ENCODE assay signal across 24 cellular contexts in genomic region chr3:126855374-126855773, GRCh38.
DNase-seq lines count a peak whose midpoint lies in the region; ATAC-seq and TF ChIP-seq lines count a peak whose summit lies in the region.
"Had no signal": no experiment of that assay in that cellular context is flagged by ENCODE, and none has a peak within 500 bp of the region (broad histone marks: within the 10 kb centered on the region; RNA-seq: fewer than 3 reads in every experiment).

No MANE protein-coding gene starts in this region.

- no peak for ATAC-seq in T-helper 17 cell
- ATAC-seq: A549, GM12878, GM23338 had no signal

- H3K27me3 ChIP-seq in H7 (ENCODE audit: control insufficient read depth, insufficient read depth, low read length) (no peaks in the 10 kb centered on the region), neural progenitor cell (no peaks in the 10 kb centered on the region)
- H3K27me3 ChIP-seq: BE2C; BLaER1 treated with 17β-estradiol and CSF1 and Interleukin-3, amounts not matched to agents 10 nM and 100 nM had no signal

- peaks cover 7% of the 10 kb centered on the region for H3K27me3 Mint-ChIP-seq in neural progenitor cell (ENCODE audit: insufficient read depth, low read depth)
- H3K27me3 Mint-ChIP-seq in type B pancreatic cell, result no peaks in the 10 kb centered on the region
- no peaks in the 10 kb centered on the region for H3K27me3 Mint-ChIP-seq in T-helper 17 cell
- H3K27me3 Mint-ChIP-seq: CD4-positive, alpha-beta T cell; CD8-positive, alpha-beta memory T cell had no signal

- no peak overlapping the region for H2AFZ ChIP-seq in neural progenitor cell (replicated peaks)
- H2AFZ ChIP-seq: GM23338 had no signal

- peaks cover 25% of the 10 kb centered on the region for H3F3A ChIP-seq in neural progenitor cell (ENCODE audit: low read depth)

- no peaks in the 10 kb centered on the region for H3K36me3 ChIP-seq in H7 (replicated peaks; ENCODE audit: control insufficient read depth, insufficient read depth, low read length)
- no peaks in the 10 kb centered on the region for H3K36me3 ChIP-seq in neural progenitor cell
- H3K36me3 ChIP-seq: BE2C, HAP-1 had no signal

- H3K4me2 ChIP-seq in neural progenitor cell, result no peak overlapping the region
- H3K4me2 ChIP-seq: A549; BLaER1 treated with 17β-estradiol and CSF1 and Interleukin-3, amounts not matched to agents 10 nM and 100 nM; GM23338 had no signal

- H3K4me3 ChIP-seq in H7 (ENCODE audit: insufficient read depth, low read depth, low read length), result no peak overlapping the region
- no peak overlapping the region for H3K4me3 ChIP-seq in coronary artery
- H3K4me3 ChIP-seq in neural progenitor cell, result no peak overlapping the region
- H3K4me3 ChIP-seq: A549; BLaER1 treated with 17β-estradiol and CSF1 and Interleukin-3, amounts not matched to agents 10 nM and 100 nM; GM12878; GM23338; HAP-1 had no signal

- H3K27ac Mint-ChIP-seq in neural progenitor cell, result peak overlapping the region; percentile 82
- H3K27ac Mint-ChIP-seq in type B pancreatic cell, result no peak overlapping the region
- no peak overlapping the region for H3K27ac Mint-ChIP-seq in T-helper 17 cell
- H3K27ac Mint-ChIP-seq: CD14-positive monocyte; CD4-positive, alpha-beta T cell; CD8-positive, alpha-beta memory T cell; GM23338; HFFc6 had no signal

- no peak for TF ChIP-seq POLR2A in erythroblast (IDR thresholded peaks at IDR 0.05; ENCODE audit: low read length)

- H3K27ac ChIP-seq in coronary artery (no peak overlapping the region), neural progenitor cell (no peak overlapping the region)
- H3K27ac ChIP-seq: A549; BLaER1 treated with 17β-estradiol and CSF1 and Interleukin-3, amounts not matched to agents 10 nM and 100 nM had no signal

- H3K9me3 Mint-ChIP-seq in neural progenitor cell (no peaks in the 10 kb centered on the region), type B pancreatic cell (no peaks in the 10 kb centered on the region)
- H3K9me3 Mint-ChIP-seq: CD14-positive monocyte; CD4-positive, alpha-beta T cell; CD8-positive, alpha-beta memory T cell; GM23338; HFFc6 had no signal

- DNase-seq in H7 (peak; percentile 3), coronary artery (ENCODE audit: low spot score) (peak; percentile 16), neural progenitor cell (ENCODE audit: low spot score) (no peak), type B pancreatic cell (ENCODE audit: extremely low spot score, unreplicated experiment) (peak; percentile 22), T-helper 17 cell (no peak), erythroblast (lab: John Stamatoyannopoulos, UW) (no peak), NCI-H524 treated with DMSO at 0.1 percent for 48 hours (lab: John Stamatoyannopoulos, UW) (no peak)
- DNase-seq: 8988T; ACHN; AML-193; BE2C; CD4-positive, alpha-beta T cell; CD8-positive, alpha-beta memory T cell; DMS 273 treated with DMSO at 0.1 percent for 48 hours; DMS79; EL; GDM1; HFFc6 had no signal

- H3K36me3 Mint-ChIP-seq in neural progenitor cell (no peaks in the 10 kb centered on the region), type B pancreatic cell (peaks cover 4% of the 10 kb centered on the region), T-helper 17 cell (ENCODE audit: low read depth) (peaks cover 3% of the 10 kb centered on the region)
- H3K36me3 Mint-ChIP-seq: CD14-positive monocyte had no signal

- H3K4me1 Mint-ChIP-seq in neural progenitor cell, result peaks cover 57% of the 10 kb centered on the region
- H3K4me1 Mint-ChIP-seq in type B pancreatic cell (ENCODE audit: unreplicated experiment), result peaks cover 29% of the 10 kb centered on the region
- H3K4me1 Mint-ChIP-seq in T-helper 17 cell, result peaks cover 5% of the 10 kb centered on the region
- H3K4me1 Mint-ChIP-seq: CD14-positive monocyte; CD8-positive, alpha-beta memory T cell had no signal

- TF ChIP-seq CTCF in coronary artery (IDR thresholded peaks at IDR 0.05) (no peak), neural progenitor cell (IDR thresholded peaks at IDR 0.05) (no peak), type B pancreatic cell (conservative IDR thresholded peaks at IDR 0.05) (no peak)

- no peaks in the 10 kb centered on the region for H4K20me1 ChIP-seq in neural progenitor cell (ENCODE audit: low read depth)

- H3K9ac ChIP-seq in neural progenitor cell, result no peak overlapping the region
- H3K9ac ChIP-seq: BLaER1 treated with 17β-estradiol and CSF1 and Interleukin-3, amounts not matched to agents 10 nM and 100 nM had no signal

- peaks cover 52% of the 10 kb centered on the region for H3K4me1 ChIP-seq in neural progenitor cell
- H3K4me1 ChIP-seq: BE2C had no signal

- H3K4me3 Mint-ChIP-seq in neural progenitor cell (no peak overlapping the region), type B pancreatic cell (no peak overlapping the region), T-helper 17 cell (no peak overlapping the region)
- H3K4me3 Mint-ChIP-seq: CD14-positive monocyte; CD4-positive, alpha-beta T cell; CD8-positive, alpha-beta memory T cell; GM23338; HFFc6 had no signal

- no peaks in the 10 kb centered on the region for H3K79me2 ChIP-seq in neural progenitor cell (ENCODE audit: low read depth)

- no peaks in the 10 kb centered on the region for H3K9me3 ChIP-seq in neural progenitor cell (ENCODE audit: low read depth)
- H3K9me3 ChIP-seq in T-helper 17 cell (ENCODE audit: control insufficient read depth, low read length, poor library complexity, severe bottlenecking), result no peaks in the 10 kb centered on the region
- H3K9me3 ChIP-seq: A549; BE2C; BLaER1 treated with 17β-estradiol and CSF1 and Interleukin-3, amounts not matched to agents 10 nM and 100 nM; HAP-1 had no signal

Comparison
In these comparisons a context has a peak if more than half of its experiments do, and no peak if none do; other contexts are left out.
1. DNase-seq: peak in H7 (single experiment), coronary artery (single experiment) and type B pancreatic cell (single experiment); none in neural progenitor cell (single experiment), T-helper 17 cell (0 of 3), erythroblast (0 of 2) and NCI-H524 treated with DMSO at 0.1 percent for 48 hours (single experiment).